Comparison of ENCODE assay signal across 8 cellular contexts in the genomic region with DNA sequence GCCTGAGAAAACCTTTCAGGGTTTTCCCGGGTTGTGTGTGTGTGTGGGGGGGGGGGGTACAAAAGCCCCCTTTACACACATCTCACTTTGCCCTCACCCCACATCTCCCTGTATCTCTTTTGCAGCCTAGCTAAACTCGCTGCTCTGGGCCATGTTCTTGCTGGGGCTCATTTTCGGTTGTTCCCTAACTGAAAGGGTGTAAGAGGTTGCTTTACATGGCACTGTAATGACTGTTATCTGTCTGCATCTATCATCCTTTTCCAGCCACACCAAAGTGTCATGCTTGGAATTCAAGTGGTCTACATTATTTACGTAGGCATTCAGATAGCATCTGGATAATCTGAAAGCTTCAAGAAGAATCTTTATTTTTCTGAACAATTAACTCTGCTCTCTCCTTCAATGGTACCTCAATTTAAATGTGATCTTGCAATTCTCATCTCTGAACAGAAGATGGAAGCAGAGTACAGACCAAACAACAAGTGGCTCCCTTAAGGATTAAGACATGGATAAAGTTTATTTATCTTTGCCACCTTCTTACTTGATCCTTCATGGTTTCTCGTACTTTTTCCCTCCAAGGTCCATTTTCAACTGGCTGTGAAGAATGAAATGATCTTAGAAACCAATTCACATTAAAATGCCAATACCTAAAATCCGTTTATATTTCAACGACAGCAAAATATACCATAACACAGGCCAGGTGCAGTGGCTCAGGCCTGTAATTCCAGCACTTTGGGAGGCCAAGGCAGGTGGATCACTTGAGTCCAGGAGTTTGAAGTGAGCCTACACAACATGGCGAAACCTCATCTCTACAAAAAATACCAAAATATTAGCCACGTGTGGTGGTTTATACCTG. TPM values are rescaled to one million over a fixed set of nuclear protein-coding genes. Genes with fewer than 3 reads are reported as not detected.
DNase-seq lines count a peak whose midpoint lies in the region; ATAC-seq, FAIRE-seq and TF ChIP-seq lines count a peak whose summit lies in the region.

No MANE protein-coding gene starts in this region.

- DNase-seq in AG10803 (ENCODE audit: low read depth) (peak; percentile 65), LHCN-M2 (ENCODE audit: low read depth) (peak; percentile 47), globus pallidus (ENCODE audit: low spot score) (peak; percentile 33), renal cortical epithelial cell (ENCODE audit: low read depth) (peak; percentile 70)
- DNase-seq in stimulated activated CD4-positive, alpha-beta T cell treated with anti-CD3 and anti-CD28 coated beads, Interleukin-2, amount 100 ng/mL, for 24 hours, result no peak

- FAIRE-seq in TTC549 (lab: Jason Lieb, UNC), result peak; percentile 76

- peak; percentile 91 for TF ChIP-seq CTCF in AG10803 (conservative IDR thresholded peaks at IDR 0.05; ENCODE audit: low read length)

- H3K4me3 ChIP-seq in AG10803 (ENCODE audit: low read length), result no peak overlapping the region

- ATAC-seq in GM18499 (IDR thresholded peaks at IDR 0.05; ENCODE audit: insufficient read depth, unreplicated experiment) (peak; percentile 79), GM18861 (IDR thresholded peaks at IDR 0.05; ENCODE audit: unreplicated experiment) (no peak)

RNA-seq across cellular contexts. Expression of gene DCLK3, which starts 34.9 kb away (rescaled TPM):
- total RNA-seq in LHCN-M2 (2014; rRNA removed) (not detected in 2 replicates), renal cortical epithelial cell (not detected in 2 replicates)
- polyA plus RNA-seq in LHCN-M2 (2012), result not detected

Comparison
In these comparisons a context has a peak if more than half of its experiments do, and no peak if none do; other contexts are left out.
1. DNase-seq: peak in AG10803 (single experiment), LHCN-M2 (single experiment), globus pallidus (single experiment) and renal cortical epithelial cell (single experiment); none in stimulated activated CD4-positive, alpha-beta T cell treated with anti-CD3 and anti-CD28 coated beads, Interleukin-2, amount 100 ng/mL, for 24 hours (0 of 2).